8 cellular contexts compared by ENCODE assay signal in the genomic region with DNA sequence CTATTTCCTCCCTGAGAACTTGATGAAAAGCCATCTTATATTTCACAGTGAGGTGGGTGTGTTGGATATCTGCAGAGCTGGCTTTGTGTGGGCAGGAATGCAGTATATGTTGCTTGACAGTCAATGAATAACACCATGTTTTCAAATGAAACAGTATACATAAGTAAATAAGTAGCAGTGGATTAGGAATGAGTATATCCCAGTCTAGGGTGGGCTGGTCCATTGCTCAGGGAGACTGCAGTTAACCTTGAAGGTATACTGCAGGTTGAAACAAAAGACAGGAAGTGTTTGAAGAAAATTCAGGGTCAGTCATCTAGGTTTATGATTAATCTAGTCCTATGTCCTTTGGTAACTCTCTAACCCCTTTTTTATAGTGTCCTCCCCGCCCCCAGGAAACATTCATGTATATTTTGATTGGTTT. TPM values are rescaled to one million over a fixed set of nuclear protein-coding genes. Genes with fewer than 3 reads are reported as not detected.
DNase-seq lines count a peak whose midpoint lies in the region; ATAC-seq and TF ChIP-seq lines count a peak whose summit lies in the region.

No MANE protein-coding gene starts in this region.

- no peaks in the 10 kb centered on the region for H3K27me3 Mint-ChIP-seq in Calu3 (ENCODE audit: unreplicated experiment)

- no peak overlapping the region for H3K27ac ChIP-seq in trophoblast cell (ENCODE audit: low read depth, low read length)

- CTCF ChIA-PET in Calu3 (lab: Charles Lee): interaction anchor here (0.8 kb wide), 1 partner anchor 277 kb away, joined by 3 read pairs; no protein-coding TSS in a partner anchor

- no peak overlapping the region for H4K8ac ChIP-seq in trophoblast cell (ENCODE audit: low read depth, low read length)

- no peak overlapping the region for H2BK12ac ChIP-seq in trophoblast cell (ENCODE audit: low read length)

- peak overlapping the region; percentile 99 for H3K27ac Mint-ChIP-seq in Calu3 (ENCODE audit: unreplicated experiment)

- peaks cover 16% of the 10 kb centered on the region for H3K79me2 ChIP-seq in trophoblast cell (ENCODE audit: control insufficient read depth, insufficient read depth, low read length, poor library complexity)

- WGBS in trophoblast cell (ENCODE audit: extremely low coverage, insufficient coverage, insufficient read length): no CpG with 5 or more reads among the region's 1 CpG

- H3K14ac ChIP-seq in trophoblast cell (ENCODE audit: low read length): no peak overlapping the region

- H4K12ac ChIP-seq in trophoblast cell (ENCODE audit: low read depth, low read length): no peak overlapping the region

- peaks cover 23% of the 10 kb centered on the region for H3K79me1 ChIP-seq in trophoblast cell (ENCODE audit: low read length)

- H3K4ac ChIP-seq in trophoblast cell (ENCODE audit: low read depth, low read length): peak overlapping the region; percentile 63

- no peaks in the 10 kb centered on the region for H3K9me3 ChIP-seq in NT2/D1 (ENCODE audit: insufficient read depth, low read length)
- H3K9me3 ChIP-seq in trophoblast cell (ENCODE audit: insufficient read depth, low read depth, low read length): no peaks in the 10 kb centered on the region

- no peak overlapping the region for H3K23ac ChIP-seq in trophoblast cell (ENCODE audit: low read length)

- no peak overlapping the region for H2AK5ac ChIP-seq in trophoblast cell (ENCODE audit: low read length)

- H2BK120ac ChIP-seq in trophoblast cell (ENCODE audit: insufficient read depth, low read length, poor library complexity): no peak overlapping the region

- H3K36me3 Mint-ChIP-seq in Calu3 (ENCODE audit: insufficient read depth, unreplicated experiment): peaks cover 54% of the 10 kb centered on the region

- H3K4me2 ChIP-seq in trophoblast cell (ENCODE audit: low read length): peak overlapping the region; percentile 69

- H3K36me3 ChIP-seq in NT2/D1 (ENCODE audit: insufficient read depth, insufficient read length, low read length) (no peaks in the 10 kb centered on the region), trophoblast cell (ENCODE audit: control insufficient read depth in 1 of 2, insufficient read depth in 2 of 2, low read length in 2 of 2) (peaks cover 0 to 2% of the 10 kb centered on the region in 2 experiments)

- peak overlapping the region; percentile 94 for H3K4me3 Mint-ChIP-seq in Calu3 (ENCODE audit: low read depth, unreplicated experiment)

- no peak overlapping the region for H2AFZ ChIP-seq in trophoblast cell (ENCODE audit: insufficient read depth, low read length, poor library complexity)

- H3K27me3 ChIP-seq in NT2/D1 (ENCODE audit: insufficient read depth, insufficient read length) (no peaks in the 10 kb centered on the region), trophoblast cell (ENCODE audit: insufficient read depth, low read length) (no peaks in the 10 kb centered on the region)

- H3K4me1 Mint-ChIP-seq in Calu3 (ENCODE audit: low read depth, unreplicated experiment): peaks cover 38% of the 10 kb centered on the region

- H3K4me1 ChIP-seq in NT2/D1 (ENCODE audit: insufficient read depth, insufficient read length) (peaks cover 5% of the 10 kb centered on the region), trophoblast cell (ENCODE audit: control insufficient read depth in 1 of 2, insufficient read depth in 2 of 2, low read length in 2 of 2) (peaks cover 5 to 15% of the 10 kb centered on the region in 2 experiments)

- H3K18ac ChIP-seq in trophoblast cell (ENCODE audit: low read length): no peak overlapping the region

- no peak overlapping the region for H2BK5ac ChIP-seq in trophoblast cell (ENCODE audit: low read depth, low read length, poor library complexity)

- no peaks in the 10 kb centered on the region for H3K9me3 Mint-ChIP-seq in Calu3 (ENCODE audit: low read depth, unreplicated experiment)

- H3K9ac ChIP-seq in NT2/D1 (ENCODE audit: insufficient read length, low read depth): peak overlapping the region; percentile 93
- peak overlapping the region; percentile 34 for H3K9ac ChIP-seq in trophoblast cell (ENCODE audit: low read length)

- TF ChIP-seq CTCF in Calu3 (IDR thresholded peaks at IDR 0.05; ENCODE audit: unreplicated experiment): no peak
- TF ChIP-seq CTCF in epithelial cell of proximal tubule (conservative IDR thresholded peaks at IDR 0.05; ENCODE audit: low read depth, low read length): no peak

- intact Hi-C loops in Calu3 (cut with micrococcal nuclease; ENCODE audit: unreplicated experiment): no loop called here
- intact Hi-C loops in sciatic nerve (cut with DNase I): no loop called here

- no peak for ATAC-seq in sciatic nerve

- DNase-seq in Calu3: no peak
- DNase-seq in NT2/D1 (ENCODE audit: low read depth, low spot score): no peak
- no peak for DNase-seq in epithelial cell of proximal tubule (ENCODE audit: low read depth)
- no peak for DNase-seq in trophoblast cell
- DNase-seq in NAMALWA (ENCODE audit: low spot score): no peak
- no peak for DNase-seq in sciatic nerve (ENCODE audit: low spot score)
- DNase-seq in C1 segment of cervical spinal cord (lab: John Stamatoyannopoulos, UW): no peak
- no peak for DNase-seq in NCI-H524 (lab: John Stamatoyannopoulos, UW)

- H3K4me3 ChIP-seq in NT2/D1 (ENCODE audit: insufficient read length, low read depth) (peak overlapping the region; percentile 98), epithelial cell of proximal tubule (ENCODE audit: low read depth, low read length) (peak overlapping the region; percentile 100), trophoblast cell (ENCODE audit: low read depth, low read length) (no peak overlapping the region)

- BruUV-seq in Calu3 (replicated peaks; lab: Mats Ljungman, UMichigan): TSS peak; percentile 35

- no peak overlapping the region for H4K91ac ChIP-seq in trophoblast cell (ENCODE audit: low read depth, low read length)

RNA-seq across cellular contexts. Expression of a gene that starts 1.0 kb away (rescaled TPM):
- total RNA-seq in Calu3 (2022): 46.1 and 48.9 TPM in 2 replicates
- total RNA-seq in epithelial cell of proximal tubule: 26.1 and 27.2 TPM in 2 replicates
- 20.2 and 20.9 TPM in 2 replicates for polyA plus RNA-seq in trophoblast cell (2013)
- total RNA-seq in sciatic nerve: 63.4 TPM
